Comparison of ENCODE assay signal across 8 cellular contexts in genomic region chr1:154183045-154183968, GRCh38. TPM values are rescaled to one million over a fixed set of nuclear protein-coding genes. Genes with fewer than 3 reads are reported as not detected.
DNase-seq lines count a peak whose midpoint lies in the region; ATAC-seq and TF ChIP-seq lines count a peak whose summit lies in the region.

No MANE protein-coding gene starts in this region.

- H3K27me3 ChIP-seq in adipocyte (replicated peaks; ENCODE audit: control insufficient read depth, insufficient read depth, low read length) (no peaks in the 10 kb centered on the region), cardiac muscle cell (no peaks in the 10 kb centered on the region), parathyroid adenoma (ENCODE audit: control insufficient read depth, insufficient read depth, low read length) (no peaks in the 10 kb centered on the region), tibial nerve (no peaks in the 10 kb centered on the region)

- H3K27ac ChIP-seq in cardiac muscle cell (peak overlapping the region; percentile 67), parathyroid adenoma (peak overlapping the region; percentile 88), tibial nerve (peak overlapping the region; percentile 87 to 95 (median 94))

- 13 to 14% methylated on average over 35 of the region's 44 CpGs for WGBS in tibial nerve, 2 donors

- H3K4me3 ChIP-seq in GM12865 (ENCODE audit: low read depth, low read length) (peak overlapping the region; percentile 95), adipocyte (ENCODE audit: low read length) (peak overlapping the region; percentile 96), cardiac muscle cell (peak overlapping the region; percentile 54), parathyroid adenoma (ENCODE audit: low read depth, low read length) (peak overlapping the region; percentile 90), tibial nerve (peak overlapping the region; percentile 71 to 97 (median 89))

- peak overlapping the region; percentile 87 for H2AFZ ChIP-seq in parathyroid adenoma

- TF ChIP-seq CTCF in GM12865 (IDR thresholded peaks at IDR 0.05; ENCODE audit: insufficient read depth, low read depth, low read length, missing control alignments) (no peak), cardiac muscle cell (IDR thresholded peaks at IDR 0.05; ENCODE audit: low read depth, low read length) (no peak), parathyroid adenoma (IDR thresholded peaks at IDR 0.05) (no peak), tibial nerve (IDR thresholded peaks at IDR 0.05) (peak in 3 of 5 experiments; percentile 14 to 70 (median 65))

- peak; percentile 95 for DNase-seq in GM12865 (ENCODE audit: low read depth)
- peak; percentile 90 for DNase-seq in NCI-H1417 treated with DMSO at 0.1 percent for 48 hours (lab: John Stamatoyannopoulos, UW)
- DNase-seq in SW 1271 (lab: John Stamatoyannopoulos, UW): peak; percentile 91 to 95
- peak; percentile 98 for DNase-seq in adipocyte (ENCODE audit: low read depth)
- peak; percentile 97 to 98 for DNase-seq in cardiac muscle cell (ENCODE audit: low read depth in 1 of 2, low spot score in 1 of 2)
- peak; percentile 90 to 94 for DNase-seq in tibial nerve (ENCODE audit: low spot score in 2 of 2)

- peak overlapping the region; percentile 79 for H3K4me2 ChIP-seq in parathyroid adenoma (ENCODE audit: low read length)

- peaks cover 16% of the 10 kb centered on the region for H3K79me2 ChIP-seq in parathyroid adenoma

- H3K9ac ChIP-seq in adipocyte (ENCODE audit: low read length) (peak overlapping the region; percentile 91), parathyroid adenoma (peak overlapping the region; percentile 29)

- peak; percentile 95 to 97 for TF ChIP-seq POLR2A in tibial nerve (IDR thresholded peaks at IDR 0.05)

- ATAC-seq in HG02759 (IDR thresholded peaks at IDR 0.05; ENCODE audit: unreplicated experiment): peak; percentile 80

- TF ChIP-seq EP300 in tibial nerve (IDR thresholded peaks at IDR 0.05): peak; percentile 93 to 99

- H3K9me3 ChIP-seq in adipocyte (ENCODE audit: control insufficient read depth, low read length): no peaks in the 10 kb centered on the region
- no peaks in the 10 kb centered on the region for H3K9me3 ChIP-seq in cardiac muscle cell (ENCODE audit: low read depth)
- no peaks in the 10 kb centered on the region for H3K9me3 ChIP-seq in parathyroid adenoma (ENCODE audit: control insufficient read depth, low read length)
- H3K9me3 ChIP-seq in tibial nerve: no peaks in the 10 kb centered on the region

- no peaks in the 10 kb centered on the region for H3K36me3 ChIP-seq in adipocyte (ENCODE audit: control insufficient read depth, insufficient read depth, low read length, severe bottlenecking)
- H3K36me3 ChIP-seq in cardiac muscle cell: no peaks in the 10 kb centered on the region
- H3K36me3 ChIP-seq in parathyroid adenoma (ENCODE audit: control insufficient read depth, insufficient read depth, low read length): no peaks in the 10 kb centered on the region
- peaks cover 0 to 3% (median 0%) of the 10 kb centered on the region in 3 donors for H3K36me3 ChIP-seq in tibial nerve

- peaks cover 29% of the 10 kb centered on the region for H3K4me1 ChIP-seq in adipocyte (ENCODE audit: control insufficient read depth, insufficient read depth, low read length)
- H3K4me1 ChIP-seq in cardiac muscle cell (ENCODE audit: low read depth): peaks cover 14% of the 10 kb centered on the region
- H3K4me1 ChIP-seq in parathyroid adenoma: peaks cover 5% of the 10 kb centered on the region
- peaks cover 0 to 39% (median 35%) of the 10 kb centered on the region in 4 donors for H3K4me1 ChIP-seq in tibial nerve

RNA-seq across cellular contexts. Expression of gene TPM3, which starts 8.6 kb away (rescaled TPM):
- total RNA-seq in cardiac muscle cell: 120 and 137 TPM in 2 replicates
- polyA plus RNA-seq in cardiac muscle cell: 109 and 139 TPM in 2 replicates
- total RNA-seq in tibial nerve: 100 to 1,000 TPM; 170 to 251 (median 222) TPM

RNA-seq across cellular contexts. Expression of gene CFAP141, which starts 22.8 kb away (rescaled TPM):
- total RNA-seq in cardiac muscle cell: not detected in 2 replicates
- polyA plus RNA-seq in cardiac muscle cell: not detected in 2 replicates
- total RNA-seq in tibial nerve: not detected

RNA-seq across cellular contexts. Expression of gene NUP210L, which starts 28.4 kb away (rescaled TPM):
- total RNA-seq in cardiac muscle cell (0.18 TPM in 1 of 2 replicates, not detected in the other), tibial nerve (under 1 TPM in 3 of 4 donors, not detected in 1; under 0.01 to 0.30 (median 0.21) TPM)
- polyA plus RNA-seq in cardiac muscle cell: not detected in 2 replicates

RNA-seq across cellular contexts. Expression of gene UBAP2L, which starts 37.4 kb away (rescaled TPM):
- total RNA-seq in cardiac muscle cell: 111 and 190 TPM in 2 replicates
- polyA plus RNA-seq in cardiac muscle cell: 142 and 164 TPM in 2 replicates
- total RNA-seq in tibial nerve: 10 to 100 TPM; 43.5 to 68.2 (median 55.7) TPM

Comparison
In these comparisons a context has a peak if more than half of its experiments do, and no peak if none do; other contexts are left out.
1. Peak in every context shown above with its lines: DNase-seq, ATAC-seq, H3K4me3 ChIP-seq and H3K27ac ChIP-seq.
2. CTCF ChIP-seq: peak in tibial nerve (3 of 5); none in GM12865 (single experiment), cardiac muscle cell (single experiment) and parathyroid adenoma (single experiment).